Comparison of ENCODE assay signal across 1 cellular context in genomic region chr16:53078765-53079484, GRCh38.
TF ChIP-seq lines count a peak whose summit lies in the region.

No MANE protein-coding gene starts in this region.

TF ChIP-seq in GM23338, 12 proteins besides CTCF, POLR2A, EP300 and RAD21:
- TF ChIP-seq ZNF331 (CRISPR knock-in tag; IDR thresholded peaks at IDR 0.05; ENCODE audit: low read depth) (no peak), ZNF114 (CRISPR knock-in tag; IDR thresholded peaks at IDR 0.05) (no peak), STAT1 (IDR thresholded peaks at IDR 0.05; ENCODE audit: unreplicated experiment) (no peak), EZH2phosphoT487 (IDR thresholded peaks at IDR 0.05; ENCODE audit: unreplicated experiment) (no peak), POLR2AphosphoS5 (IDR thresholded peaks at IDR 0.05; ENCODE audit: low read depth) (no peak), JUNB (IDR thresholded peaks at IDR 0.05; ENCODE audit: unreplicated experiment) (no peak), ETS1 (IDR thresholded peaks at IDR 0.05) (no peak), NANOG (IDR thresholded peaks at IDR 0.05; ENCODE audit: borderline replicate concordance) (no peak), CREB1 (CRISPR knock-in tag; IDR thresholded peaks at IDR 0.05; ENCODE audit: low read depth) (no peak), EZH2 (IDR thresholded peaks at IDR 0.05; ENCODE audit: low read depth, unreplicated experiment) (no peak)
- TF ChIP-seq, protein P1, sequence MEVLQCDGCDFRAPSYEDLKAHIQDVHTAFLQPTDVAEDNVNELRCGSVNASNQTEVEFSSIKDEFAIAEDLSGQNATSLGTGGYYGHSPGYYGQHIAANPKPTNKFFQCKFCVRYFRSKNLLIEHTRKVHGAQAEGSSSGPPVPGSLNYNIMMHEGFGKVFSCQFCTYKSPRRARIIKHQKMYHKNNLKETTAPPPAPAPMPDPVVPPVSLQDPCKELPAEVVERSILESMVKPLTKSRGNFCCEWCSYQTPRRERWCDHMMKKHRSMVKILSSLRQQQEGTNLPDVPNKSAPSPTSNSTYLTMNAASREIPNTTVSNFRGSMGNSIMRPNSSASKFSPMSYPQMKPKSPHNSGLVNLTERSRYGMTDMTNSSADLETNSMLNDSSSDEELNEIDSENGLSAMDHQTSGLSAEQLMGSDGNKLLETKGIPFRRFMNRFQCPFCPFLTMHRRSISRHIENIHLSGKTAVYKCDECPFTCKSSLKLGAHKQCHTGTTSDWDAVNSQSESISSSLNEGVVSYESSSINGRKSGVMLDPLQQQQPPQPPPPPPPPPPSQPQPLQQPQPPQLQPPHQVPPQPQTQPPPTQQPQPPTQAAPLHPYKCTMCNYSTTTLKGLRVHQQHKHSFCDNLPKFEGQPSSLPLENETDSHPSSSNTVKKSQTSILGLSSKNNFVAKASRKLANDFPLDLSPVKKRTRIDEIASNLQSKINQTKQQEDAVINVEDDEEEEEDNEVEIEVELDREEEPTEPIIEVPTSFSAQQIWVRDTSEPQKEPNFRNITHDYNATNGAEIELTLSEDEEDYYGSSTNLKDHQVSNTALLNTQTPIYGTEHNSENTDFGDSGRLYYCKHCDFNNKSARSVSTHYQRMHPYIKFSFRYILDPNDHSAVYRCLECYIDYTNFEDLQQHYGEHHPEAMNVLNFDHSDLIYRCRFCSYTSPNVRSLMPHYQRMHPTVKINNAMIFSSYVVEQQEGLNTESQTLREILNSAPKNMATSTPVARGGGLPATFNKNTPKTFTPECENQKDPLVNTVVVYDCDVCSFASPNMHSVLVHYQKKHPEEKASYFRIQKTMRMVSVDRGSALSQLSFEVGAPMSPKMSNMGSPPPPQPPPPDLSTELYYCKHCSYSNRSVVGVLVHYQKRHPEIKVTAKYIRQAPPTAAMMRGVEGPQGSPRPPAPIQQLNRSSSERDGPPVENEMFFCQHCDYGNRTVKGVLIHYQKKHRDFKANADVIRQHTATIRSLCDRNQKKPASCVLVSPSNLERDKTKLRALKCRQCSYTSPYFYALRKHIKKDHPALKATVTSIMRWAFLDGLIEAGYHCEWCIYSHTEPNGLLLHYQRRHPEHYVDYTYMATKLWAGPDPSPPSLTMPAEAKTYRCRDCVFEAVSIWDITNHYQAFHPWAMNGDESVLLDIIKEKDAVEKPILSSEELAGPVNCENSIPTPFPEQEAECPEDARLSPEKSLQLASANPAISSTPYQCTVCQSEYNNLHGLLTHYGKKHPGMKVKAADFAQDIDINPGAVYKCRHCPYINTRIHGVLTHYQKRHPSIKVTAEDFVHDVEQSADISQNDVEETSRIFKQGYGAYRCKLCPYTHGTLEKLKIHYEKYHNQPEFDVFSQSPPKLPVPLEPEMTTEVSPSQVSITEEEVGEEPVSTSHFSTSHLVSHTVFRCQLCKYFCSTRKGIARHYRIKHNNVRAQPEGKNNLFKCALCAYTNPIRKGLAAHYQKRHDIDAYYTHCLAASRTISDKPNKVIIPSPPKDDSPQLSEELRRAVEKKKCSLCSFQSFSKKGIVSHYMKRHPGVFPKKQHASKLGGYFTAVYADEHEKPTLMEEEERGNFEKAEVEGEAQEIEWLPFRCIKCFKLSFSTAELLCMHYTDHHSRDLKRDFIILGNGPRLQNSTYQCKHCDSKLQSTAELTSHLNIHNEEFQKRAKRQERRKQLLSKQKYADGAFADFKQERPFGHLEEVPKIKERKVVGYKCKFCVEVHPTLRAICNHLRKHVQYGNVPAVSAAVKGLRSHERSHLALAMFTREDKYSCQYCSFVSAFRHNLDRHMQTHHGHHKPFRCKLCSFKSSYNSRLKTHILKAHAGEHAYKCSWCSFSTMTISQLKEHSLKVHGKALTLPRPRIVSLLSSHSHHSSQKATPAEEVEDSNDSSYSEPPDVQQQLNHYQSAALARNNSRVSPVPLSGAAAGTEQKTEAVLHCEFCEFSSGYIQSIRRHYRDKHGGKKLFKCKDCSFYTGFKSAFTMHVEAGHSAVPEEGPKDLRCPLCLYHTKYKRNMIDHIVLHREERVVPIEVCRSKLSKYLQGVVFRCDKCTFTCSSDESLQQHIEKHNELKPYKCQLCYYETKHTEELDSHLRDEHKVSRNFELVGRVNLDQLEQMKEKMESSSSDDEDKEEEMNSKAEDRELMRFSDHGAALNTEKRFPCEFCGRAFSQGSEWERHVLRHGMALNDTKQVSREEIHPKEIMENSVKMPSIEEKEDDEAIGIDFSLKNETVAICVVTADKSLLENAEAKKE (CRISPR knock-in tag; IDR thresholded peaks at IDR 0.05) = no peak
- TF ChIP-seq, protein P2, sequence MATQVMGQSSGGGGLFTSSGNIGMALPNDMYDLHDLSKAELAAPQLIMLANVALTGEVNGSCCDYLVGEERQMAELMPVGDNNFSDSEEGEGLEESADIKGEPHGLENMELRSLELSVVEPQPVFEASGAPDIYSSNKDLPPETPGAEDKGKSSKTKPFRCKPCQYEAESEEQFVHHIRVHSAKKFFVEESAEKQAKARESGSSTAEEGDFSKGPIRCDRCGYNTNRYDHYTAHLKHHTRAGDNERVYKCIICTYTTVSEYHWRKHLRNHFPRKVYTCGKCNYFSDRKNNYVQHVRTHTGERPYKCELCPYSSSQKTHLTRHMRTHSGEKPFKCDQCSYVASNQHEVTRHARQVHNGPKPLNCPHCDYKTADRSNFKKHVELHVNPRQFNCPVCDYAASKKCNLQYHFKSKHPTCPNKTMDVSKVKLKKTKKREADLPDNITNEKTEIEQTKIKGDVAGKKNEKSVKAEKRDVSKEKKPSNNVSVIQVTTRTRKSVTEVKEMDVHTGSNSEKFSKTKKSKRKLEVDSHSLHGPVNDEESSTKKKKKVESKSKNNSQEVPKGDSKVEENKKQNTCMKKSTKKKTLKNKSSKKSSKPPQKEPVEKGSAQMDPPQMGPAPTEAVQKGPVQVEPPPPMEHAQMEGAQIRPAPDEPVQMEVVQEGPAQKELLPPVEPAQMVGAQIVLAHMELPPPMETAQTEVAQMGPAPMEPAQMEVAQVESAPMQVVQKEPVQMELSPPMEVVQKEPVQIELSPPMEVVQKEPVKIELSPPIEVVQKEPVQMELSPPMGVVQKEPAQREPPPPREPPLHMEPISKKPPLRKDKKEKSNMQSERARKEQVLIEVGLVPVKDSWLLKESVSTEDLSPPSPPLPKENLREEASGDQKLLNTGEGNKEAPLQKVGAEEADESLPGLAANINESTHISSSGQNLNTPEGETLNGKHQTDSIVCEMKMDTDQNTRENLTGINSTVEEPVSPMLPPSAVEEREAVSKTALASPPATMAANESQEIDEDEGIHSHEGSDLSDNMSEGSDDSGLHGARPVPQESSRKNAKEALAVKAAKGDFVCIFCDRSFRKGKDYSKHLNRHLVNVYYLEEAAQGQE (IDR thresholded peaks at IDR 0.05; ENCODE audit: unreplicated experiment) = no peak
TF ChIP-seq in GM23338: peak in this region for 0.
